In genomic region chr5:157915638-157916037, GRCh38 we compare ENCODE assay signal across 8 cellular contexts. TPM values are rescaled to one million over a fixed set of nuclear protein-coding genes. Genes with fewer than 3 reads are reported as not detected.
A peak's percentile ranks its signal among the peaks of the same experiment; 100 is the strongest.
DNase-seq lines count a peak whose midpoint lies in the region; ATAC-seq and TF ChIP-seq lines count a peak whose summit lies in the region.

No MANE protein-coding gene starts in this region.

- peaks cover 2% of the 10 kb centered on the region for H3K9me3 Mint-ChIP-seq in neural progenitor cell

- peaks cover 5 to 58% (median 40%) of the 10 kb centered on the region in 9 donors for H3K4me1 ChIP-seq in heart right ventricle
- H3K4me1 ChIP-seq in neural progenitor cell, result peaks cover 21% of the 10 kb centered on the region

- no peaks in the 10 kb centered on the region for H3K9me3 ChIP-seq in heart right ventricle
- no peaks in the 10 kb centered on the region for H3K9me3 ChIP-seq in neural progenitor cell (ENCODE audit: low read depth)

- H4K20me1 ChIP-seq in neural progenitor cell (ENCODE audit: low read depth), result no peaks in the 10 kb centered on the region

- H2AFZ ChIP-seq in neural progenitor cell (replicated peaks), result no peak overlapping the region

- H3K36me3 ChIP-seq in heart right ventricle (no peaks in the 10 kb centered on the region), neural progenitor cell (no peaks in the 10 kb centered on the region)

- no peak overlapping the region for H3K27ac Mint-ChIP-seq in neural progenitor cell

- H3K27me3 ChIP-seq in heart right ventricle (no peaks in the 10 kb centered on the region), neural progenitor cell (no peaks in the 10 kb centered on the region)

- DNase-seq in LNCaP clone FGC (ENCODE audit: low read depth) (peak; percentile 76), anterior cingulate cortex (lab: John Stamatoyannopoulos, UW) (peak in 56 of 58 donors; percentile 13 to 92 (median 70)), heart right ventricle (peak; percentile 87 to 97), sciatic nerve (ENCODE audit: low spot score) (peak; percentile 86), SW480 (ENCODE audit: low spot score) (no peak), iPS-NIHi7 (ENCODE audit: extremely low spot score) (no peak), GM10248 (ENCODE audit: extremely low spot score) (no peak), neural progenitor cell (ENCODE audit: low spot score) (no peak)

- intact Hi-C loops in heart right ventricle (cut with DNase I) (loop anchor here in 7 of 10 donors (2.0 to 10.0 kb wide), 8 partner anchors 51 to 98 kb away; partner anchors contain the start of gene CLINT1 (in 6 of the 7)), sciatic nerve (cut with DNase I) (no loop called here)

- CTCF ChIA-PET in GM10248 (lab: Yijun Ruan, JAX), result interaction anchor here (0.6 to 2.9 kb wide), 11 partner anchors 10 to 173 kb away, joined by 3 to 10 read pairs (median 4); no protein-coding TSS in a partner anchor

- H3K4me3 ChIP-seq in LNCaP clone FGC (ENCODE audit: low read depth, low read length), result no peak overlapping the region
- no peak overlapping the region for H3K4me3 ChIP-seq in heart right ventricle
- no peak overlapping the region for H3K4me3 ChIP-seq in neural progenitor cell

- H3K4me2 ChIP-seq in neural progenitor cell, result no peak overlapping the region

- POLR2A ChIA-PET in GM10248 (lab: Yijun Ruan, JAX), result no interaction called here

- H3K9ac ChIP-seq in neural progenitor cell, result no peak overlapping the region

- H3K27ac ChIP-seq in heart right ventricle (peak overlapping the region in 6 of 10 donors; percentile 14 to 59 (median 32)), neural progenitor cell (no peak overlapping the region)

- peaks cover 64% of the 10 kb centered on the region for H3K4me1 Mint-ChIP-seq in neural progenitor cell

- H3F3A ChIP-seq in neural progenitor cell (ENCODE audit: low read depth), result peaks cover 22% of the 10 kb centered on the region

- no peaks in the 10 kb centered on the region for H3K79me2 ChIP-seq in neural progenitor cell (ENCODE audit: low read depth)

- H3K27me3 Mint-ChIP-seq in neural progenitor cell (ENCODE audit: insufficient read depth, low read depth), result peaks cover 9% of the 10 kb centered on the region

- ATAC-seq in heart right ventricle (peak; percentile 95 to 99 (median 96)), sciatic nerve (peak; percentile 94)

- 7 to 10% methylated on average over 4 of the region's 4 CpGs for WGBS in heart right ventricle, 2 donors

- H3K4me3 Mint-ChIP-seq in neural progenitor cell, result no peak overlapping the region

- H3K36me3 Mint-ChIP-seq in neural progenitor cell, result no peaks in the 10 kb centered on the region

- TF ChIP-seq CTCF in LNCaP clone FGC (IDR thresholded peaks at IDR 0.05; ENCODE audit: control insufficient read depth, extremely low read depth, insufficient read depth), result no peak
- peak in 4 of 9 donors; percentile 12 to 28 (median 22) for TF ChIP-seq CTCF in heart right ventricle (IDR thresholded peaks at IDR 0.05)
- no peak for TF ChIP-seq CTCF in GM10248 (IDR thresholded peaks at IDR 0.05; ENCODE audit: control extremely low read depth, extremely low read depth, low read depth, missing control alignments)
- TF ChIP-seq CTCF in neural progenitor cell (IDR thresholded peaks at IDR 0.05), result no peak

RNA-seq across cellular contexts. Expression of gene CLINT1, which starts 56.7 kb away (rescaled TPM):
- total RNA-seq in heart right ventricle (10 to 100 TPM; 44.4 to 54.7 (median 52.0) TPM), sciatic nerve (52.9 TPM), neural progenitor cell (ENCODE audit: low replicate concordance) (58.4 and 65.0 TPM in 2 replicates)
- polyA plus RNA-seq in heart right ventricle, result 10 to 100 TPM; 15.1 to 21.5 TPM

Comparison
In these comparisons a context has a peak if more than half of its experiments do, and no peak if none do; other contexts are left out.
1. DNase-seq: peak in LNCaP clone FGC (single experiment), anterior cingulate cortex (56 of 58), heart right ventricle (2 of 2) and sciatic nerve (single experiment); none in SW480 (single experiment), iPS-NIHi7 (single experiment), GM10248 (single experiment) and neural progenitor cell (single experiment).